Comparison of ENCODE assay signal across 8 cellular contexts in the genomic region with DNA sequence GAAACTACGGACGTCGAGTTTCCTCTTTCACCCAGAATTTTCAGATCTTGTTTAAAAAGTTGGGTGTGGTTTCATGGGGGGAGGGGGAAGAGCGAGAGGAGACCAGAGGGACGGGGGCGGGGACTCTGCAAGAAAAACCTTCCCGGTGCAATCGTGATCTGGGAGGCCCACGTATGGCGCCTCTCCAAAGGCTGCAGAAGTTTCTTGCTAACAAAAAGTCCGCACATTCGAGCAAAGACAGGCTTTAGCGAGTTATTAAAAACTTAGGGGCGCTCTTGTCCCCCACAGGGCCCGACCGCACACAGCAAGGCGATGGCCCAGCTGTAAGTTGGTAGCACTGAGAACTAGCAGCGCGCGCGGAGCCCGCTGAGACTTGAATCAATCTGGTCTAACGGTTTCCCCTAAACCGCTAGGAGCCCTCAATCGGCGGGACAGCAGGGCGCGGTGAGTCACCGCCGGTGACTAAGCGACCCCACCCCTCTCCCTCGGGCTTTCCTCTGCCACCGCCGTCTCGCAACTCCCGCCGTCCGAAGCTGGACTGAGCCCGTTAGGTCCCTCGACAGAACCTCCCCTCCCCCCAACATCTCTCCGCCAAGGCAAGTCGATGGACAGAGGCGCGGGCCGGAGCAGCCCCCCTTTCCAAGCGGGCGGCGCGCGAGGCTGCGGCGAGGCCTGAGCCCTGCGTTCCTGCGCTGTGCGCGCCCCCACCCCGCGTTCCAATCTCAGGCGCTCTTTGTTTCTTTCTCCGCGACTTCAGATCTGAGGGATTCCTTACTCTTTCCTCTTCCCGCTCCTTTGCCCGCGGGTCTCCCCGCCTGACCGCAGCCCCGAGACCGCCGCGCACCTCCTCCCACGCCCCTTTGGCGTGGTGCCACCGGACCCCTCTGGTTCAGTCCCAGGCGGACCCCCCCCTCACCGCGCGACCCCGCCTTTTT. TPM values are rescaled to one million over a fixed set of nuclear protein-coding genes. Genes with fewer than 3 reads are reported as not detected.
A peak's percentile ranks its signal among the peaks of the same experiment; 100 is the strongest.
DNase-seq lines count a peak whose midpoint lies in the region; ATAC-seq and TF ChIP-seq lines count a peak whose summit lies in the region.

Gene VIM, plus strand, starts transcription at position 161 of the 935 bp plus-strand sequence. CDS start 1,182 bp downstream, outside the sequence.

- H3K9me3 ChIP-seq in DOHH2 (ENCODE audit: control insufficient read depth, insufficient read depth, low read length) (no peaks in the 10 kb centered on the region), Karpas-422 (ENCODE audit: low read length) (no peaks in the 10 kb centered on the region)

- H3F3A ChIP-seq in DOHH2 (ENCODE audit: control insufficient read depth, insufficient read depth): peaks cover 7% of the 10 kb centered on the region

- H3K9me2 ChIP-seq in DOHH2 (replicated peaks; ENCODE audit: control insufficient read depth, low read length): no peaks in the 10 kb centered on the region
- no peaks in the 10 kb centered on the region for H3K9me2 ChIP-seq in Karpas-422 (replicated peaks; ENCODE audit: insufficient read depth, low read length)

- H3K4me2 ChIP-seq in DOHH2 (ENCODE audit: low read length) (peak within 1 kb of the TSS; percentile 90), Karpas-422 (ENCODE audit: low read depth, low read length, poor library complexity, severe bottlenecking) (peak within 1 kb of the TSS; percentile 52)

- H4K20me1 ChIP-seq in DOHH2 (ENCODE audit: control insufficient read depth, insufficient read depth, low read depth, low read length): no peaks in the 10 kb centered on the region
- no peaks in the 10 kb centered on the region for H4K20me1 ChIP-seq in Karpas-422 (ENCODE audit: insufficient read depth, low read depth, low read length)

- peak within 1 kb of the TSS; percentile 84 for H3K4me3 ChIP-seq in DOHH2 (ENCODE audit: low read length)
- H3K4me3 ChIP-seq in Karpas-422 (ENCODE audit: low read length): peak within 1 kb of the TSS; percentile 36; the same call in 1 of the 2 replicates

- H2AFZ ChIP-seq in Karpas-422 (ENCODE audit: low read length): no peak within 1 kb of the TSS

- H3K79me2 ChIP-seq in DOHH2 (ENCODE audit: control insufficient read depth, low read length) (peaks cover 2% of the 10 kb centered on the region; the same call in 1 of the 2 replicates), Karpas-422 (ENCODE audit: low read length) (no peaks in the 10 kb centered on the region)

- DNase-seq in Karpas-422 (peak; percentile 70), cerebellar cortex (ENCODE audit: low spot score) (peak; percentile 70), kidney glomerular epithelial cell (lab: John Stamatoyannopoulos, UW) (peak; percentile 90), NCI-H128 (lab: John Stamatoyannopoulos, UW; ENCODE audit: unreplicated experiment) (no peak)
- peak; percentile 84 for DNase-seq in activated CD4-positive, alpha-beta T cell treated with anti-CD3 and anti-CD28 coated beads for 1 hour
- peak; percentile 64 to 68 for DNase-seq in stimulated activated CD4-positive, alpha-beta T cell treated with anti-CD3 and anti-CD28 coated beads, Interleukin-1b, Interleukin-23, amount 100 ng/mL, for 1 hour (ENCODE audit: low read depth in 2 of 2)

- H3K27ac ChIP-seq in DOHH2 (ENCODE audit: low read depth, low read length) (peak within 1 kb of the TSS; percentile 43; the same call in 1 of the 2 replicates), Karpas-422 (ENCODE audit: low read length) (no peak within 1 kb of the TSS)

- no peak for TF ChIP-seq CTCF in DOHH2 (IDR thresholded peaks at IDR 0.05; ENCODE audit: low read depth, low read length, poor library complexity, severe bottlenecking)

- peak; percentile 31 for ATAC-seq in GM21737 (IDR thresholded peaks at IDR 0.05; ENCODE audit: unreplicated experiment)

- H3K36me3 ChIP-seq in DOHH2 (ENCODE audit: control insufficient read depth, low read length) (peaks cover 5% of the 10 kb centered on the region; the same call in 1 of the 2 replicates), Karpas-422 (ENCODE audit: insufficient read depth, low read length) (no peaks in the 10 kb centered on the region)

- H3K27me3 ChIP-seq in DOHH2 (ENCODE audit: control insufficient read depth, low read length) (peaks cover 47% of the 10 kb centered on the region), Karpas-422 (ENCODE audit: low read length) (no peaks in the 10 kb centered on the region)

- H3K4me1 ChIP-seq in DOHH2 (ENCODE audit: control insufficient read depth, low read length) (peaks cover 33% of the 10 kb centered on the region), Karpas-422 (ENCODE audit: low read length) (peaks cover 35% of the 10 kb centered on the region)

- H3K9ac ChIP-seq in Karpas-422 (ENCODE audit: low read length): peak within 1 kb of the TSS; percentile 44

RNA-seq across cellular contexts. Expression of gene VIM, which starts in this region (rescaled TPM):
- total RNA-seq in Karpas-422 (2014; rRNA removed; shearing (Covaris generic); ENCODE audit: low replicate concordance): 0.54 and 7.0 TPM in 2 replicates
